ENCODE assay signal across 14 cellular contexts in genomic region chr13:52646967-52647366, GRCh38.
"Had no signal": no experiment of that assay in that cellular context is flagged by ENCODE, and none has a peak within 500 bp of the region (broad histone marks: within the 10 kb centered on the region; RNA-seq: fewer than 3 reads in every experiment).

No MANE protein-coding gene starts in this region.

- H3K9me3 ChIP-seq: SK-N-SH had no signal

- DNase-seq: KBM-7, MV-4-11, NCI-H1048, NCI-H1417, NCI-H1436 treated with DMSO at 0.1 percent for 48 hours, NCI-H1694, NCI-H187 treated with DMSO at 0.1 percent for 48 hours, NCI-H345, NCI-H446 treated with DMSO at 0.1 percent for 48 hours, NCI-H510A treated with DMSO at 0.1 percent for 48 hours, NCI-H774, RPMI8226, SHP77, SK-N-SH had no signal
